8 cellular contexts compared by ENCODE assay signal in genomic region chr7:66076459-66077329, GRCh38. TPM values are rescaled to one million over a fixed set of nuclear protein-coding genes. Genes with fewer than 3 reads are reported as not detected.
DNase-seq lines count a peak whose midpoint lies in the region; ATAC-seq and TF ChIP-seq lines count a peak whose summit lies in the region.

No MANE protein-coding gene starts in this region.

- intact Hi-C loops in CD4-positive, alpha-beta T cell (cut with DNase I, micrococcal nuclease): loop anchor here in 1 of 2 experiments (2.0 to 10.0 kb wide), 4 partner anchors 20 to 322 kb away; partner anchors contain the start of genes CRCP and GUSB
- intact Hi-C loops in dorsolateral prefrontal cortex (cut with DNase I): loop anchor here (5.0 to 10.0 kb wide), 3 partner anchors 36 to 131 kb away; partner anchors contain the start of genes GUSB (in 2 of the 2), CRCP (in 1 of the 2) and TPST1 (in 1 of the 2)

- ATAC-seq in CD4-positive, alpha-beta T cell (ENCODE audit: poor library complexity): no peak

- DNase-seq in CD4-positive, alpha-beta T cell: no peak
- DNase-seq in MV-4-11 (lab: John Stamatoyannopoulos, UW) (peak; percentile 60), dorsolateral prefrontal cortex (no peak), nephron progenitor cell (no peak), GM20000 (ENCODE audit: low spot score) (no peak), NCI-H82 (lab: John Stamatoyannopoulos, UW) (no peak)
- DNase-seq in activated CD8-positive, alpha-beta memory T cell treated with anti-CD3 and anti-CD28 coated beads, Interleukin-2, amount 50 U/mL, for 4 hours: no peak
- no peak for DNase-seq in stimulated activated CD4-positive, alpha-beta T cell treated with anti-CD3 and anti-CD28 coated beads, Interleukin-15, amount 100 ng/mL, for 24 hours

- H3K36me3 Mint-ChIP-seq in CD4-positive, alpha-beta T cell (ENCODE audit: low read depth): no peaks in the 10 kb centered on the region
- no peaks in the 10 kb centered on the region for H3K36me3 Mint-ChIP-seq in nephron progenitor cell (ENCODE audit: low read depth)

- POLR2A ChIA-PET in CD4-positive, alpha-beta T cell (lab: Charles Lee): interaction anchor here (0.9 to 1.0 kb wide), 2 partner anchors 38 to 418 kb away, joined by 3 read pairs; partner anchors contain the start of gene CRCP

- peak overlapping the region; percentile 49 to 100 (median 89) for H3K4me3 ChIP-seq in dorsolateral prefrontal cortex

- H3K4me3 Mint-ChIP-seq in CD4-positive, alpha-beta T cell: peak overlapping the region; percentile 94
- H3K4me3 Mint-ChIP-seq in nephron progenitor cell: peak overlapping the region; percentile 96

- CTCF ChIA-PET in CD4-positive, alpha-beta T cell (lab: Charles Lee): no interaction called here

- peaks cover 22% of the 10 kb centered on the region for H3K4me1 Mint-ChIP-seq in CD4-positive, alpha-beta T cell (ENCODE audit: low read depth)
- peaks cover 16% of the 10 kb centered on the region for H3K4me1 Mint-ChIP-seq in nephron progenitor cell

- H3K27me3 Mint-ChIP-seq in CD4-positive, alpha-beta T cell: no peaks in the 10 kb centered on the region
- H3K27me3 Mint-ChIP-seq in nephron progenitor cell (ENCODE audit: low read depth, poor library complexity): peaks cover 11% of the 10 kb centered on the region

- TF ChIP-seq CTCF in CD4-positive, alpha-beta T cell (IDR thresholded peaks at IDR 0.05): no peak
- TF ChIP-seq CTCF in dorsolateral prefrontal cortex (IDR thresholded peaks at IDR 0.05 in 54 of 56, conservative IDR thresholded peaks at IDR 0.05 in 2 of 56; ENCODE audit: low read depth in 1 of 56, partially characterized antibody in 56 of 56) (no peak), nephron progenitor cell (IDR thresholded peaks at IDR 0.05) (no peak), GM20000 (IDR thresholded peaks at IDR 0.05; ENCODE audit: extremely low read depth, missing control alignments) (no peak)

- H3K9me3 ChIP-seq in CD4-positive, alpha-beta T cell (ENCODE audit: control insufficient read depth, low read length): no peaks in the 10 kb centered on the region

- peak overlapping the region; percentile 69 for H3K27ac Mint-ChIP-seq in CD4-positive, alpha-beta T cell
- H3K27ac Mint-ChIP-seq in nephron progenitor cell: peak overlapping the region; percentile 80

- H3K27me3 ChIP-seq in CD4-positive, alpha-beta T cell (ENCODE audit: control insufficient read depth, insufficient read depth, low read length): no peaks in the 10 kb centered on the region
- H3K27me3 ChIP-seq in dorsolateral prefrontal cortex: no peaks in the 10 kb centered on the region

- H3K9me3 Mint-ChIP-seq in CD4-positive, alpha-beta T cell: no peaks in the 10 kb centered on the region
- no peaks in the 10 kb centered on the region for H3K9me3 Mint-ChIP-seq in nephron progenitor cell

- H3K27ac ChIP-seq in CD4-positive, alpha-beta T cell (ENCODE audit: low read depth, low read length): no peak overlapping the region
- peak overlapping the region in 17 of 59 donors; percentile 13 to 88 (median 68) for H3K27ac ChIP-seq in dorsolateral prefrontal cortex

RNA-seq across cellular contexts. Expression of gene ASL, which starts 1.1 kb away (rescaled TPM):
- total RNA-seq in CD4-positive, alpha-beta T cell: 10 to 100 TPM; 11.2 to 12.3 TPM
- 10 to 100 TPM; 12.3 to 38.5 (median 20.3) TPM for total RNA-seq in dorsolateral prefrontal cortex

RNA-seq across cellular contexts. Expression of gene CRCP, which starts 38.0 kb away (rescaled TPM):
- 10 to 100 TPM; 29.2 to 29.4 TPM for total RNA-seq in CD4-positive, alpha-beta T cell
- total RNA-seq in dorsolateral prefrontal cortex: 10 to 100 TPM; 28.7 to 54.3 (median 38.6) TPM
